Comparison of ENCODE assay signal across 35 cellular contexts in the genomic region with DNA sequence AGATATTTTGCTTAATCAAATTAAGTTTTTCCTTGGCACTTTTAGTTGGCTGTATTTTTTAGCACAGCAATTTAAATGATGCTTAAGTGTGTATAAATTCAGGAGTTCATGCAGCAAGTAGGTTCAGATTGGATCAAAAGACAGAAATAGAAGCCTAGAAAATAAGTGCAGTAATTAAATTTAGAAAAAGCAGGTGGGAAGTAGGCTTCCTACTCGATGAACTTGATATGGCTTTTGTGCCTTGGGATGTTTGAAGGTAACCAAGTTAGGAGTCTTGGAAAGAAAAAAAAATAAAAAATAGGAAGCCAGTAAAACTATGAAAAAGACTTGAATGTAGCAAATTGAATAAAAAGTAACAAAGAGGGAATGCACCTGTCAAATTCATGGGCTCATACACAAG.
"Had no signal": no experiment of that assay in that cellular context is flagged by ENCODE, and none has a peak within 500 bp of the region (broad histone marks: within the 10 kb centered on the region; RNA-seq: fewer than 3 reads in every experiment).

No MANE protein-coding gene starts in this region.

- H3K36me3 Mint-ChIP-seq: activated CD4-positive, alpha-beta memory T cell treated with anti-CD3 and anti-CD28 coated beads for 36 hours; activated naive CD4-positive, alpha-beta T cell treated with anti-CD3 and anti-CD28 coated beads, Interleukin-2, amount 50 U/mL, for 72 hours; activated naive CD8-positive, alpha-beta T cell treated with anti-CD3 and anti-CD28 coated beads for 36 hours had no signal

- H3K4me3 ChIP-seq: adrenal gland, body of pancreas, cardiac muscle cell had no signal

- H3K9me3 ChIP-seq: adrenal gland, body of pancreas had no signal

- DNase-seq: activated B cell treated with CpG ODN at 0.5 μM for 24 hours; activated CD4-positive, alpha-beta memory T cell treated with anti-CD3 and anti-CD28 coated beads for 36 hours; activated CD4-positive, alpha-beta T cell treated with anti-CD3 and anti-CD28 coated beads for 4 hours; activated CD4-positive, alpha-beta T cell treated with anti-CD3 and anti-CD28 coated beads, Interleukin-2, amount 10 ng/mL, durations not matched to agents 24 days and 14 days; activated CD4-positive, alpha-beta T cell treated with anti-CD3 and anti-CD28 coated beads, Interleukin-2, amount 50 U/mL, for 1 hour; activated CD4-positive, alpha-beta T cell treated with anti-CD3 and anti-CD28 coated beads, Interleukin-2, amount 50 U/mL, for 4 hours; activated CD4-positive, CD25-positive, alpha-beta regulatory T cell treated with anti-CD3 and anti-CD28 coated beads, Interleukin-2, amount 50 U/mL, for 72 hours; activated CD8-positive, alpha-beta memory T cell treated with anti-CD3 and anti-CD28 coated beads, Interleukin-2, amount 50 U/mL, for 4 hours; activated CD8-positive, alpha-beta T cell treated with anti-CD3 and anti-CD28 coated beads for 36 hours; activated effector memory CD4-positive, alpha-beta T cell treated with anti-CD3 and anti-CD28 coated beads, Interleukin-2, amount 50 U/mL, for 16 hours; activated gamma-delta T cell treated with Interleukin-2 at 50 U/mL for 16 hours; activated naive CD4-positive, alpha-beta T cell; activated naive CD4-positive, alpha-beta T cell treated with anti-CD3 and anti-CD28 coated beads for 36 hours; activated naive CD4-positive, alpha-beta T cell treated with anti-CD3 and anti-CD28 coated beads, Interleukin-2, amount 50 U/mL, for 16 hours; activated naive CD8-positive, alpha-beta T cell treated with anti-CD3 and anti-CD28 coated beads for 36 hours; activated T-cell treated with anti-CD3 and anti-CD28 coated beads for 4 hours; activated T-cell treated with anti-CD3 and anti-CD28 coated beads, Interleukin-2, amount 50 U/mL, for 1 hour; activated T-cell treated with anti-CD3 and anti-CD28 coated beads, Interleukin-2, amount 50 U/mL, for 4 hours; activated T-cell treated with anti-CD3 and anti-CD28 coated beads, Interleukin-2, amount 50 U/mL, for 72 hours; adrenal gland; amniotic stem cell; aorta; body of pancreas; brain microvascular endothelial cell; central memory CD4-positive, alpha-beta T cell; T-helper 1 cell; T-helper 2 cell; T-helper 9 cell had no signal

- H3K4me1 ChIP-seq: adrenal gland, body of pancreas had no signal

- H3K36me3 ChIP-seq: adrenal gland, brain microvascular endothelial cell, cardiac muscle cell had no signal

- H3K27me3 ChIP-seq: adrenal gland, body of pancreas, brain microvascular endothelial cell, cardiac muscle cell had no signal

- H3K27ac Mint-ChIP-seq: activated B cell treated with CpG ODN at 0.5 μM for 24 hours; activated CD4-positive, alpha-beta memory T cell treated with anti-CD3 and anti-CD28 coated beads for 36 hours; activated CD4-positive, alpha-beta T cell treated with anti-CD3 and anti-CD28 coated beads, Interleukin-2, amount 10 ng/mL, durations not matched to agents 24 days and 14 days; activated CD8-positive, alpha-beta T cell treated with anti-CD3 and anti-CD28 coated beads for 36 hours; activated naive CD4-positive, alpha-beta T cell treated with anti-CD3 and anti-CD28 coated beads for 36 hours; activated naive CD4-positive, alpha-beta T cell treated with anti-CD3 and anti-CD28 coated beads, Interleukin-2, amount 50 U/mL, for 72 hours; activated naive CD8-positive, alpha-beta T cell treated with anti-CD3 and anti-CD28 coated beads for 36 hours; activated T-cell treated with anti-CD3 and anti-CD28 coated beads, Interleukin-2, amount 50 U/mL, for 72 hours; activated T-helper 1 cell treated with anti-CD3 and anti-CD28 coated beads, Interleukin-12 subunit alpha, Interleukin-12 subunit beta, Interleukin-2, Interleukin-4 antibody, amounts not matched to agents 30 ng/mL and 10 ng/mL and 1 ng/mL, durations not matched to agents 14 hours and 24 hours and 36 hours; activated T-helper 17 cell treated with anti-CD3 and anti-CD28 coated beads, Interleukin-2, amount 50 U/mL, for 72 hours; T-helper 1 cell treated with Interleukin-12 subunit alpha and Interleukin-12 subunit beta and Interleukin-4 antibody, amounts not matched to agents 30 μg/mL and 1 μg/mL, for 36 hours; T-helper 2 cell treated with Interferon-gamma antibody and Interleukin-4, amounts not matched to agents 5 μg/mL and 100 μg/mL, for 36 hours had no signal

- H3K27ac ChIP-seq: adrenal gland, body of pancreas, brain microvascular endothelial cell, cardiac muscle cell, VCaP had no signal

- H3K4me1 Mint-ChIP-seq: activated B cell treated with CpG ODN at 0.5 μM for 24 hours; activated CD4-positive, alpha-beta T cell treated with anti-CD3 and anti-CD28 coated beads, Interleukin-2, amount 10 ng/mL, durations not matched to agents 24 days and 14 days; activated naive CD8-positive, alpha-beta T cell treated with anti-CD3 and anti-CD28 coated beads for 36 hours; activated T-helper 17 cell treated with anti-CD3 and anti-CD28 coated beads, Interleukin-2, amount 50 U/mL, for 72 hours had no signal

- H3K4me3 Mint-ChIP-seq: activated B cell treated with CpG ODN at 0.5 μM for 24 hours; activated CD4-positive, alpha-beta memory T cell treated with anti-CD3 and anti-CD28 coated beads for 36 hours; activated CD4-positive, alpha-beta T cell treated with anti-CD3 and anti-CD28 coated beads, Interleukin-2, amount 10 ng/mL, durations not matched to agents 24 days and 14 days; activated CD8-positive, alpha-beta T cell treated with anti-CD3 and anti-CD28 coated beads for 36 hours; activated naive CD4-positive, alpha-beta T cell treated with anti-CD3 and anti-CD28 coated beads for 36 hours; activated naive CD8-positive, alpha-beta T cell treated with anti-CD3 and anti-CD28 coated beads for 36 hours; activated T-cell treated with anti-CD3 and anti-CD28 coated beads, Interleukin-2, amount 50 U/mL, for 4 hours; activated T-cell treated with anti-CD3 and anti-CD28 coated beads, Interleukin-2, amount 50 U/mL, for 72 hours; activated T-helper 1 cell treated with anti-CD3 and anti-CD28 coated beads, Interleukin-12 subunit alpha, Interleukin-12 subunit beta, Interleukin-2, Interleukin-4 antibody, amounts not matched to agents 30 ng/mL and 10 ng/mL and 1 ng/mL, durations not matched to agents 14 hours and 24 hours and 36 hours; activated T-helper 17 cell treated with anti-CD3 and anti-CD28 coated beads, Interleukin-2, amount 50 U/mL, for 72 hours; T-helper 1 cell treated with Interleukin-12 subunit alpha and Interleukin-12 subunit beta and Interleukin-4 antibody, amounts not matched to agents 30 μg/mL and 1 μg/mL, for 36 hours; T-helper 2 cell treated with Interferon-gamma antibody and Interleukin-4, amounts not matched to agents 5 μg/mL and 100 μg/mL, for 36 hours had no signal

- H3K27me3 Mint-ChIP-seq: activated B cell treated with CpG ODN at 0.5 μM for 24 hours; activated CD4-positive, alpha-beta memory T cell treated with anti-CD3 and anti-CD28 coated beads for 36 hours; activated CD4-positive, alpha-beta T cell treated with anti-CD3 and anti-CD28 coated beads, Interleukin-2, amount 10 ng/mL, durations not matched to agents 24 days and 14 days; activated CD8-positive, alpha-beta T cell treated with anti-CD3 and anti-CD28 coated beads for 36 hours; activated naive CD8-positive, alpha-beta T cell treated with anti-CD3 and anti-CD28 coated beads for 36 hours; activated T-helper 17 cell treated with anti-CD3 and anti-CD28 coated beads, Interleukin-2, amount 50 U/mL, for 72 hours had no signal

- H3K9me3 Mint-ChIP-seq: activated CD4-positive, alpha-beta T cell treated with anti-CD3 and anti-CD28 coated beads, Interleukin-2, amount 10 ng/mL, durations not matched to agents 24 days and 14 days; T-helper 1 cell treated with Interleukin-12 subunit alpha and Interleukin-12 subunit beta and Interleukin-4 antibody, amounts not matched to agents 30 μg/mL and 1 μg/mL, for 36 hours had no signal
